ENCODE assay signal across 9 cellular contexts in the genomic region with DNA sequence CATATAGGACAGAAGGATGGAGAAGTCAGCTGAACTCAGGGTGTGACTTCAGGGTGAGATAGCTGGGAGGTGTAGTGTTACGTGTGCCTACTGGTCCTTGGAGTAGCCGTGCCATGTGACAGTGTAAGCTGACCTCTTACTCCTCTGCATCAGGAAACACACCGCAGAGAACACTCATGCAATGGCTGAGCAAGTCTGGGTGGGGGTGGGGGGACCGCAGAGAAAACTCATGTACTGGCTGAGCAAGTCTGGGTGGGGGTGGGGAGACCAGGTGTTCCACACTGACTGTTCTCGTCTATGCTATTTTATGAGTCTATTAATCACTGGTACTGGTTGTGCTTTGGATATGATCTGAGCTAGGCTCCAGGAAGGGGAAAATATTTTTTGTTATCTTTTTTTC.
A peak's percentile ranks its signal among the peaks of the same experiment; 100 is the strongest.
DNase-seq lines count a peak whose midpoint lies in the region; ATAC-seq and TF ChIP-seq lines count a peak whose summit lies in the region.
"Had no signal": no experiment of that assay in that cellular context is flagged by ENCODE, and none has a peak within 500 bp of the region (broad histone marks: within the 10 kb centered on the region; RNA-seq: fewer than 3 reads in every experiment).

No MANE protein-coding gene starts in this region.

- intact Hi-C loops in right cardiac atrium (cut with DNase I), result loop anchor here in 2 of 4 donors (10.0 kb wide), 2 partner anchors 141 to 149 kb away; no protein-coding TSS in a partner anchor
- intact Hi-C loops in CD14-positive monocyte (cut with micrococcal nuclease), result no loop called here

- H3K27ac ChIP-seq in cardiac muscle cell, result peak overlapping the region; percentile 96
- no peak overlapping the region for H3K27ac ChIP-seq in right cardiac atrium (ENCODE audit: low read length)
- no peak overlapping the region for H3K27ac ChIP-seq in iPS DF 6.9 (ENCODE audit: low read length)

- no peaks in the 10 kb centered on the region for H3K36me3 Mint-ChIP-seq in CD14-positive monocyte

- no peak overlapping the region for H3K27ac Mint-ChIP-seq in CD14-positive monocyte

- no peak for ATAC-seq in right cardiac atrium
- no peak for ATAC-seq in HG03039 (IDR thresholded peaks at IDR 0.05; ENCODE audit: unreplicated experiment)
- ATAC-seq in HG03565 (IDR thresholded peaks at IDR 0.05; ENCODE audit: unreplicated experiment), result no peak
- ATAC-seq: GM12878 had no signal

- H3K27me3 Mint-ChIP-seq in CD14-positive monocyte (ENCODE audit: low read depth in 3 of 3), result peaks cover 0 to 1% (median 0%) of the 10 kb centered on the region in 3 donors

- H3K27me3 ChIP-seq in cardiac muscle cell (no peaks in the 10 kb centered on the region), right cardiac atrium (ENCODE audit: control insufficient read depth, insufficient read depth) (no peaks in the 10 kb centered on the region), iPS DF 6.9 (ENCODE audit: control insufficient read depth, insufficient read depth, low read length) (no peaks in the 10 kb centered on the region)

- H3K9me3 ChIP-seq in cardiac muscle cell (ENCODE audit: low read depth) (no peaks in the 10 kb centered on the region), right cardiac atrium (ENCODE audit: control insufficient read depth, low read length) (no peaks in the 10 kb centered on the region), iPS DF 6.9 (ENCODE audit: control insufficient read depth, insufficient read depth, low read length) (no peaks in the 10 kb centered on the region)

- H3K36me3 ChIP-seq in cardiac muscle cell (no peaks in the 10 kb centered on the region), iPS DF 6.9 (ENCODE audit: control insufficient read depth, insufficient read depth, low read length) (no peaks in the 10 kb centered on the region)

- H3K4me3 ChIP-seq in cardiac muscle cell (no peak overlapping the region), right cardiac atrium (ENCODE audit: low read length) (no peak overlapping the region), iPS DF 6.9 (ENCODE audit: low read length) (no peak overlapping the region)
- H3K4me3 ChIP-seq: GM12878 had no signal

- TF ChIP-seq CTCF in cardiac muscle cell (IDR thresholded peaks at IDR 0.05; ENCODE audit: low read depth, low read length) (no peak), GM20000 (IDR thresholded peaks at IDR 0.05; ENCODE audit: extremely low read depth, missing control alignments) (no peak), CD14-positive monocyte (IDR thresholded peaks at IDR 0.05) (no peak)

- H3K4me1 ChIP-seq in cardiac muscle cell (ENCODE audit: low read depth) (peaks cover 60% of the 10 kb centered on the region), right cardiac atrium (ENCODE audit: control insufficient read depth, insufficient read depth, low read length) (no peaks in the 10 kb centered on the region), iPS DF 6.9 (ENCODE audit: control insufficient read depth, insufficient read depth, low read length) (peaks cover 2% of the 10 kb centered on the region; the same call in 1 of the 2 replicates)

- H3K4me1 Mint-ChIP-seq in CD14-positive monocyte, result no peaks in the 10 kb centered on the region

- peak in 1 of 2 donors; percentile 70 for DNase-seq in cardiac muscle cell (ENCODE audit: low read depth in 1 of 2, low spot score in 1 of 2)
- DNase-seq in right cardiac atrium, result no peak
- peak; percentile 23 for DNase-seq in RPMI7951 (ENCODE audit: low read depth)
- peak; percentile 16 for DNase-seq in iPS DF 6.9 (ENCODE audit: low read depth, low spot score)
- no peak for DNase-seq in GM20000 (ENCODE audit: low spot score)
- DNase-seq in CD14-positive monocyte (ENCODE audit: low spot score), result no peak

- 29% methylated on average over 5 of the region's 5 CpGs for WGBS in right cardiac atrium
- no CpG with 5 or more reads among the region's 5 CpGs for WGBS in iPS DF 6.9 (ENCODE audit: insufficient coverage, insufficient read length)

- no peak overlapping the region for H3K4me3 Mint-ChIP-seq in CD14-positive monocyte

- H3K9me3 Mint-ChIP-seq in CD14-positive monocyte, result peaks cover 0 to 6% (median 0%) of the 10 kb centered on the region in 7 donors

Comparison
In these comparisons a context has a peak if more than half of its experiments do, and no peak if none do; other contexts are left out.
1. DNase-seq: peak in RPMI7951 (single experiment) and iPS DF 6.9 (single experiment); none in right cardiac atrium (0 of 3), GM20000 (single experiment) and CD14-positive monocyte (single experiment).